In the genomic region with DNA sequence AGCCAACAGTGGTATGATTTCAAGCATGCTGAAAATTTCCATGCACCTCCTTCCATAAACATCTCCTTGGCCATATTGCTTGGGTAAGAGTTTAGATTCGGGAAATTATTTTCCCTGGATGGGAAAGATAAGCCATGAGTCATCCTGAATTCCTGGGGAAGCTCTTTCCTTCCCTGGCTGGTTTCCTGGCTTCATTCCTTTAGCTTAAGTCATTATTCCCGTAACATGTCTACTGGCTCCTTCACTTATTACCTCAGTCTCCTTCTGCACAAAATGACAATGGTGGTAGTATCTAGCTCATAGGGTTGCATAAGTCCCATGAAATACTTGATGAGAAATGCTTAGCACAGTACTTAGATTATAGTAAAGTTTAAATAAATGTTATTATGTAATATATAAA, we compare ENCODE assay signal across 8 cellular contexts. TPM values are rescaled to one million over a fixed set of nuclear protein-coding genes. Genes with fewer than 3 reads are reported as not detected.
DNase-seq lines count a peak whose midpoint lies in the region; ATAC-seq and TF ChIP-seq lines count a peak whose summit lies in the region.
"Had no signal": no experiment of that assay in that cellular context is flagged by ENCODE, and none has a peak within 500 bp of the region (broad histone marks: within the 10 kb centered on the region; RNA-seq: fewer than 3 reads in every experiment).

No MANE protein-coding gene starts in this region.

- TF ChIP-seq CTCF in HFF-Myc (IDR thresholded peaks at IDR 0.05; ENCODE audit: low read depth, low read length, missing control alignments) (no peak), lower lobe of right lung (IDR thresholded peaks at IDR 0.05) (no peak)

- no peaks in the 10 kb centered on the region for H3K36me3 ChIP-seq in lower lobe of right lung

- H3K27me3 ChIP-seq in lower lobe of right lung (ENCODE audit: low read depth): no peaks in the 10 kb centered on the region

- H3K4me1 Mint-ChIP-seq in T-cell: no peaks in the 10 kb centered on the region

- no peak overlapping the region for H3K4me3 Mint-ChIP-seq in T-cell

- H3K27me3 Mint-ChIP-seq in T-cell: no peaks in the 10 kb centered on the region

- CTCF ChIA-PET in T-cell (lab: Charles Lee): no interaction called here

- H3K4me1 ChIP-seq in lower lobe of right lung: no peaks in the 10 kb centered on the region

- no peak for ATAC-seq in lower lobe of right lung
- no peak for ATAC-seq in T-cell (replicated peaks in 1 of 4)

- H3K27ac Mint-ChIP-seq in T-cell: no peak overlapping the region

- H3K4me3 ChIP-seq in HFF-Myc (replicated peaks; ENCODE audit: low read depth, low read length): no peak overlapping the region
- H3K4me3 ChIP-seq in lower lobe of right lung: no peak overlapping the region

- H3K27ac ChIP-seq in lower lobe of right lung: no peak overlapping the region

- intact Hi-C loops in lower lobe of right lung (cut with DNase I): no loop called here

- no peaks in the 10 kb centered on the region for H3K36me3 Mint-ChIP-seq in T-cell

- DNase-seq in HFF-Myc (ENCODE audit: extremely low read depth, low read depth) (peak; percentile 91), SW480 (ENCODE audit: low spot score) (peak; percentile 2), glomerular endothelial cell (ENCODE audit: extremely low read depth, low read depth, low spot score) (peak; percentile 99), stromal cell of bone marrow (ENCODE audit: low read depth) (peak; percentile 90), NCI-H2196 treated with DMSO at 0.1 percent for 48 hours (lab: John Stamatoyannopoulos, UW; ENCODE audit: unreplicated experiment) (no peak), lower lobe of right lung (no peak), T-cell (no peak)
- DNase-seq: NCI-H510A had no signal

- H3K9me3 Mint-ChIP-seq in T-cell: peaks cover 0 to 12% (median 6%) of the 10 kb centered on the region in 3 donors

- POLR2A ChIA-PET in T-cell (lab: Charles Lee): no interaction called here

- H3K9me3 ChIP-seq in lower lobe of right lung: no peaks in the 10 kb centered on the region

RNA-seq across cellular contexts. Expression of gene TINAG, which starts 27.6 kb away (rescaled TPM):
- total RNA-seq in glomerular endothelial cell (4.8 TPM in 1 of 2 replicates, not detected in the other), lower lobe of right lung (not detected), T-cell (not detected)

Comparison
In these comparisons a context has a peak if more than half of its experiments do, and no peak if none do; other contexts are left out.
1. DNase-seq: peak in HFF-Myc (single experiment), SW480 (single experiment), glomerular endothelial cell (single experiment) and stromal cell of bone marrow (single experiment); none in NCI-H2196 treated with DMSO at 0.1 percent for 48 hours (single experiment), lower lobe of right lung (single experiment) and T-cell (0 of 34).